Comparison of ENCODE assay signal across 1 cellular context in the genomic region with DNA sequence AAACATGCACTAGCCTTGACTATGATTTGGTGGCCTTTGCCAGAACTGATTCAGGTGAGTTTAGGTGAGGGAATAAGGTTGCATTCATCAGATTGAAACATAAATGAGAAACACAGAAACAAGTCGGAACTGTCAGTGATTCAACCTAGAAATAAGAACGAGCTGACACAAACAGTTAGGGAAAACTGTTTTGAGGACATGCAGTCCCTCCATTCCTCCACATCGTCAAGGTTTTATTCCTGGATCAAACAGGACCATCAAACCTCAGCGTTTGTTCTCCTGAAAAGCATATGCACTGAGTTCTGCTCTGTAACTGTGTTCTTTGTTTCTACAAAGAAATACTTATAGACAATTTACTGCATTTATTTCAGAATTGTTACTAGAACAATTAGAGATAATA.
TF ChIP-seq lines count a peak whose summit lies in the region.

No MANE protein-coding gene starts in this region.

TF ChIP-seq in IMR-90, 13 proteins besides CTCF, POLR2A, EP300 and RAD21 (continued from another document):
- TF ChIP-seq CEBPB (IDR thresholded peaks at IDR 0.05; ENCODE audit: low read depth, low read length) (no peak), BHLHE40 (IDR thresholded peaks at IDR 0.05; ENCODE audit: low read depth, low read length) (no peak)
